ENCODE assay signal across 1 cellular context in the genomic region with DNA sequence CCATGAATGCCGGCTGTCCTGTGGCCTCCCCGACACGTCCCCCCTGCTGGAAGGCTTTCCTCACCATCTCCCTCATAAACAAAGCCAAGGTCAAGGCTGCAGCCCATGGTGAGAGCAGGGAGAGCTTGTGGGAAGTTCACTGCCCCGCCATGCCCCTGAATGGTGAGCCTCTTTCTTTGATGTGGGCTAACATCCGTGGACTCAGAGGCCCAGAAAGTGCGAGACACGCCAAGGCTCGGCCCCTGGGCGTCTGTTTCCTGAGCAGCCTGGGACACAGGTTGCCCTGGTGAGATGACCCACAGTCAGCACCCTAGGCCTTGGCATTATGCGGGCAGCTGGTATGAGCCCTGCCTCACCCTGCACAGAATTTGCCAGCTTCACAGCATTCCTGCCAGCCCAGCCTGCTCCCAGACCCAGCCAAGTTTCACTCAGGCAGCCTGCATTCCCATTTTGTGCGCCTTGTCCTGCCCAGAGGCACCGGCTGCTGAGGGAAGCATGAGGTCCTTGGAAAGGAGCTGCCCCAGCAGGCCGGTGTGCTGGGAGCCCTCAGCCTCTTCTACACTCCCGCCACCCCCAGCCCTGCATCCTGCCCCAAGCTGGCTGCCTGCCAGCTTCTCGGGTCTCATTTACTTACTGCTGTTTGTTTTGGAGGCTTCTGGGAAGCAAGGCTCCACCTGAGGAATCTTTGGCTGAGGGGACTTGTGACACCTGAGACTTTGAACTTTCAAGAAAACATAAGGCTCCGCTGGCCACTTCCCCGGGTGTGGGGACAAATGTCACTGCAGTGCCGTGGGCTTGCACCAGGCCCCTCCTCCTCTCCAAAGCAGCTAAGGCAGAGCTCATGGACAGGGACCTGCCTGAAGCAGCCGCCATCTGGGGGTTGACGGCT.
TF ChIP-seq lines count a peak whose summit lies in the region.

No MANE protein-coding gene starts in this region.

TF ChIP-seq in HEK293, 187 proteins besides CTCF, POLR2A, EP300 and RAD21 (continued from another document):
- TF ChIP-seq, protein P1, sequence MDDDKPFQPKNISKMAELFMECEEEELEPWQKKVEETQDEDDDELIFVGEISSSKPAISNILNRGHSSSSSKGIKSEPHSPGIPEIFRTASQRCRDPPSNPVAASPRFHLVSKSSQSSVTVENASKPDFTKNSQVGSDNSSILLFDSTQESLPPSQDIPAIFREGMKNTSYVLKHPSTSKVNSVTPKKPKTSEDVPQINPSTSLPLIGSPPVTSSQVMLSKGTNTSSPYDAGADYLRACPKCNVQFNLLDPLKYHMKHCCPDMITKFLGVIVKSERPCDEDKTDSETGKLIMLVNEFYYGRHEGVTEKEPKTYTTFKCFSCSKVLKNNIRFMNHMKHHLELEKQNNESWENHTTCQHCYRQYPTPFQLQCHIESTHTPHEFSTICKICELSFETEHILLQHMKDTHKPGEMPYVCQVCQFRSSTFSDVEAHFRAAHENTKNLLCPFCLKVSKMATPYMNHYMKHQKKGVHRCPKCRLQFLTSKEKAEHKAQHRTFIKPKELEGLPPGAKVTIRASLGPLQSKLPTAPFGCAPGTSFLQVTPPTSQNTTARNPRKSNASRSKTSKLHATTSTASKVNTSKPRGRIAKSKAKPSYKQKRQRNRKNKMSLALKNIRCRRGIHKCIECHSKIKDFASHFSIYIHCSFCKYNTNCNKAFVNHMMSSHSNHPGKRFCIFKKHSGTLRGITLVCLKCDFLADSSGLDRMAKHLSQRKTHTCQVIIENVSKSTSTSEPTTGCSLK (tag by site-specific recombination; IDR thresholded peaks at IDR 0.05): no peak
- TF ChIP-seq FEZF1 (tag by site-specific recombination; IDR thresholded peaks at IDR 0.05): peak; percentile 27; the same call in 1 of the 2 replicates
- peak; percentile 83 for TF ChIP-seq ZNF660 (tag by site-specific recombination; IDR thresholded peaks at IDR 0.05)
- TF ChIP-seq SCRT1 (tag by site-specific recombination; IDR thresholded peaks at IDR 0.05; ENCODE audit: borderline replicate concordance): peak; percentile 86; the same call in 1 of the 2 replicates
- TF ChIP-seq, protein P2, sequence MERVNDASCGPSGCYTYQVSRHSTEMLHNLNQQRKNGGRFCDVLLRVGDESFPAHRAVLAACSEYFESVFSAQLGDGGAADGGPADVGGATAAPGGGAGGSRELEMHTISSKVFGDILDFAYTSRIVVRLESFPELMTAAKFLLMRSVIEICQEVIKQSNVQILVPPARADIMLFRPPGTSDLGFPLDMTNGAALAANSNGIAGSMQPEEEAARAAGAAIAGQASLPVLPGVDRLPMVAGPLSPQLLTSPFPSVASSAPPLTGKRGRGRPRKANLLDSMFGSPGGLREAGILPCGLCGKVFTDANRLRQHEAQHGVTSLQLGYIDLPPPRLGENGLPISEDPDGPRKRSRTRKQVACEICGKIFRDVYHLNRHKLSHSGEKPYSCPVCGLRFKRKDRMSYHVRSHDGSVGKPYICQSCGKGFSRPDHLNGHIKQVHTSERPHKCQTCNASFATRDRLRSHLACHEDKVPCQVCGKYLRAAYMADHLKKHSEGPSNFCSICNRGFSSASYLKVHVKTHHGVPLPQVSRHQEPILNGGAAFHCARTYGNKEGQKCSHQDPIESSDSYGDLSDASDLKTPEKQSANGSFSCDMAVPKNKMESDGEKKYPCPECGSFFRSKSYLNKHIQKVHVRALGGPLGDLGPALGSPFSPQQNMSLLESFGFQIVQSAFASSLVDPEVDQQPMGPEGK (tag by site-specific recombination; IDR thresholded peaks at IDR 0.05): peak; percentile 77
- TF ChIP-seq ZNF585B (tag by site-specific recombination; IDR thresholded peaks at IDR 0.05): no peak
- peak; percentile 65; the same call in 1 of the 2 replicates for TF ChIP-seq ZBTB17 (tag by site-specific recombination; IDR thresholded peaks at IDR 0.05)
- 0 out of 2 replicates have a peak, but pooled peaks have one; percentile 20 for TF ChIP-seq ZNF2 (tag by site-specific recombination; IDR thresholded peaks at IDR 0.05)
- no peak for TF ChIP-seq ZNF558 (tag by site-specific recombination; IDR thresholded peaks at IDR 0.05)
- no peak for TF ChIP-seq EGR2 (tag by site-specific recombination; IDR thresholded peaks at IDR 0.05; ENCODE audit: low read depth)
- TF ChIP-seq GLI4 (tag by site-specific recombination; IDR thresholded peaks at IDR 0.05): no peak
- no peak for TF ChIP-seq ZNF146 (tag by site-specific recombination; IDR thresholded peaks at IDR 0.05)
- TF ChIP-seq, protein P3, sequence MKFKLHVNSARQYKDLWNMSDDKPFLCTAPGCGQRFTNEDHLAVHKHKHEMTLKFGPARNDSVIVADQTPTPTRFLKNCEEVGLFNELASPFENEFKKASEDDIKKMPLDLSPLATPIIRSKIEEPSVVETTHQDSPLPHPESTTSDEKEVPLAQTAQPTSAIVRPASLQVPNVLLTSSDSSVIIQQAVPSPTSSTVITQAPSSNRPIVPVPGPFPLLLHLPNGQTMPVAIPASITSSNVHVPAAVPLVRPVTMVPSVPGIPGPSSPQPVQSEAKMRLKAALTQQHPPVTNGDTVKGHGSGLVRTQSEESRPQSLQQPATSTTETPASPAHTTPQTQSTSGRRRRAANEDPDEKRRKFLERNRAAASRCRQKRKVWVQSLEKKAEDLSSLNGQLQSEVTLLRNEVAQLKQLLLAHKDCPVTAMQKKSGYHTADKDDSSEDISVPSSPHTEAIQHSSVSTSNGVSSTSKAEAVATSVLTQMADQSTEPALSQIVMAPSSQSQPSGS (tag by site-specific recombination; IDR thresholded peaks at IDR 0.05; ENCODE audit: low read depth): no peak
- no peak for TF ChIP-seq ZNF510 (tag by site-specific recombination; IDR thresholded peaks at IDR 0.05; ENCODE audit: insufficient replicate concordance)
- TF ChIP-seq ZBTB48 (tag by site-specific recombination; IDR thresholded peaks at IDR 0.05): peak; percentile 27; the same call in 1 of the 2 replicates
- 0 out of 2 replicates have a peak, but pooled peaks have one; percentile 23 for TF ChIP-seq ZBTB8A (tag by site-specific recombination; IDR thresholded peaks at IDR 0.05)
- peak; percentile 94 for TF ChIP-seq ZNF335 (tag by site-specific recombination; conservative IDR thresholded peaks at IDR 0.05)
- no peak for TF ChIP-seq SP7 (tag by site-specific recombination; IDR thresholded peaks at IDR 0.05)
- no peak for TF ChIP-seq ZNF530 (tag by site-specific recombination; IDR thresholded peaks at IDR 0.05; ENCODE audit: low read depth)
- TF ChIP-seq, protein P4, sequence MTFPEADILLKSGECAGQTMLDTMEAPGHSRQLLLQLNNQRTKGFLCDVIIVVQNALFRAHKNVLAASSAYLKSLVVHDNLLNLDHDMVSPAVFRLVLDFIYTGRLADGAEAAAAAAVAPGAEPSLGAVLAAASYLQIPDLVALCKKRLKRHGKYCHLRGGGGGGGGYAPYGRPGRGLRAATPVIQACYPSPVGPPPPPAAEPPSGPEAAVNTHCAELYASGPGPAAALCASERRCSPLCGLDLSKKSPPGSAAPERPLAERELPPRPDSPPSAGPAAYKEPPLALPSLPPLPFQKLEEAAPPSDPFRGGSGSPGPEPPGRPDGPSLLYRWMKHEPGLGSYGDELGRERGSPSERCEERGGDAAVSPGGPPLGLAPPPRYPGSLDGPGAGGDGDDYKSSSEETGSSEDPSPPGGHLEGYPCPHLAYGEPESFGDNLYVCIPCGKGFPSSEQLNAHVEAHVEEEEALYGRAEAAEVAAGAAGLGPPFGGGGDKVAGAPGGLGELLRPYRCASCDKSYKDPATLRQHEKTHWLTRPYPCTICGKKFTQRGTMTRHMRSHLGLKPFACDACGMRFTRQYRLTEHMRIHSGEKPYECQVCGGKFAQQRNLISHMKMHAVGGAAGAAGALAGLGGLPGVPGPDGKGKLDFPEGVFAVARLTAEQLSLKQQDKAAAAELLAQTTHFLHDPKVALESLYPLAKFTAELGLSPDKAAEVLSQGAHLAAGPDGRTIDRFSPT (tag by site-specific recombination; IDR thresholded peaks at IDR 0.05): no peak
- TF ChIP-seq ZNF76 (tag by site-specific recombination; IDR thresholded peaks at IDR 0.05; ENCODE audit: borderline replicate concordance, low read depth): 0 out of 2 replicates have a peak, but pooled peaks have one; percentile 10
- TF ChIP-seq ZNF274 (IDR thresholded peaks at IDR 0.05; ENCODE audit: low read length): no peak
- no peak for TF ChIP-seq ZNF274 (tag by site-specific recombination; IDR thresholded peaks at IDR 0.05; ENCODE audit: borderline replicate concordance)
- TF ChIP-seq, protein P5, sequence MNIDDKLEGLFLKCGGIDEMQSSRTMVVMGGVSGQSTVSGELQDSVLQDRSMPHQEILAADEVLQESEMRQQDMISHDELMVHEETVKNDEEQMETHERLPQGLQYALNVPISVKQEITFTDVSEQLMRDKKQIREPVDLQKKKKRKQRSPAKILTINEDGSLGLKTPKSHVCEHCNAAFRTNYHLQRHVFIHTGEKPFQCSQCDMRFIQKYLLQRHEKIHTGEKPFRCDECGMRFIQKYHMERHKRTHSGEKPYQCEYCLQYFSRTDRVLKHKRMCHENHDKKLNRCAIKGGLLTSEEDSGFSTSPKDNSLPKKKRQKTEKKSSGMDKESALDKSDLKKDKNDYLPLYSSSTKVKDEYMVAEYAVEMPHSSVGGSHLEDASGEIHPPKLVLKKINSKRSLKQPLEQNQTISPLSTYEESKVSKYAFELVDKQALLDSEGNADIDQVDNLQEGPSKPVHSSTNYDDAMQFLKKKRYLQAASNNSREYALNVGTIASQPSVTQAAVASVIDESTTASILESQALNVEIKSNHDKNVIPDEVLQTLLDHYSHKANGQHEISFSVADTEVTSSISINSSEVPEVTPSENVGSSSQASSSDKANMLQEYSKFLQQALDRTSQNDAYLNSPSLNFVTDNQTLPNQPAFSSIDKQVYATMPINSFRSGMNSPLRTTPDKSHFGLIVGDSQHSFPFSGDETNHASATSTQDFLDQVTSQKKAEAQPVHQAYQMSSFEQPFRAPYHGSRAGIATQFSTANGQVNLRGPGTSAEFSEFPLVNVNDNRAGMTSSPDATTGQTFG (tag by site-specific recombination; IDR thresholded peaks at IDR 0.05; ENCODE audit: borderline replicate concordance): no peak
- TF ChIP-seq, protein P6, sequence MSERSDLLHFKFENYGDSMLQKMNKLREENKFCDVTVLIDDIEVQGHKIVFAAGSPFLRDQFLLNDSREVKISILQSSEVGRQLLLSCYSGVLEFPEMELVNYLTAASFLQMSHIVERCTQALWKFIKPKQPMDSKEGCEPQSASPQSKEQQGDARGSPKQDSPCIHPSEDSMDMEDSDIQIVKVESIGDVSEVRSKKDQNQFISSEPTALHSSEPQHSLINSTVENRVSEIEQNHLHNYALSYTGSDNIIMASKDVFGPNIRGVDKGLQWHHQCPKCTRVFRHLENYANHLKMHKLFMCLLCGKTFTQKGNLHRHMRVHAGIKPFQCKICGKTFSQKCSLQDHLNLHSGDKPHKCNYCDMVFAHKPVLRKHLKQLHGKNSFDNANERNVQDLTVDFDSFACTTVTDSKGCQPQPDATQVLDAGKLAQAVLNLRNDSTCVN (tag by site-specific recombination; optimal IDR thresholded peaks at IDR 0.05): no peak
- no peak for TF ChIP-seq ZNF10 (tag by site-specific recombination; IDR thresholded peaks at IDR 0.05)
- TF ChIP-seq ZNF184 (tag by site-specific recombination; IDR thresholded peaks at IDR 0.05): peak; percentile 56; the same call in 1 of the 2 replicates
- no peak for TF ChIP-seq ZNF677 (tag by site-specific recombination; IDR thresholded peaks at IDR 0.05)
